ENCODE assay signal across 28 cellular contexts in genomic region chr2:102059151-102059550, GRCh38.
DNase-seq lines count a peak whose midpoint lies in the region; ATAC-seq and TF ChIP-seq lines count a peak whose summit lies in the region.
"Had no signal": no experiment of that assay in that cellular context is flagged by ENCODE, and none has a peak within 500 bp of the region (broad histone marks: within the 10 kb centered on the region; RNA-seq: fewer than 3 reads in every experiment).

No MANE protein-coding gene starts in this region.

- H3K9ac ChIP-seq in IMR-90 (ENCODE audit: low read depth, low read length), result no peak overlapping the region
- H3K9ac ChIP-seq in mammary epithelial cell (ENCODE audit: insufficient read depth, low read length), result no peak overlapping the region

- peaks cover 0 to 3% (median 0%) of the 10 kb centered on the region in 5 donors for H3K27me3 Mint-ChIP-seq in naive thymus-derived CD4-positive, alpha-beta T cell
- H3K27me3 Mint-ChIP-seq: activated CD4-positive, alpha-beta T cell treated with anti-CD3 and anti-CD28 coated beads, Interleukin-2, amount 10 ng/mL, durations not matched to agents 7 days and 5 days; activated naive CD4-positive, alpha-beta T cell treated with anti-CD3 and anti-CD28 coated beads, Interleukin-2, amount 10 ng/mL, durations not matched to agents 7 days and 5 days had no signal

- H2AK5ac ChIP-seq in IMR-90 (ENCODE audit: low read depth, low read length), result peak overlapping the region; percentile 61; the same call in 1 of the 2 replicates

- TF ChIP-seq POLR2A in IMR-90 (IDR thresholded peaks at IDR 0.05; ENCODE audit: low read depth, low read length) (no peak), right lobe of liver (IDR thresholded peaks at IDR 0.05) (no peak), suprapubic skin (IDR thresholded peaks at IDR 0.05) (no peak)

- no peak overlapping the region for H2AK9ac ChIP-seq in IMR-90 (replicated peaks; ENCODE audit: low read depth, low read length, poor library complexity)

- H4K5ac ChIP-seq in IMR-90 (ENCODE audit: low read depth, low read length), result no peak overlapping the region; the same call in 1 of the 2 replicates

- BruUV-seq in IMR-90 (replicated peaks; lab: Mats Ljungman, UMichigan) (no TSS peak), mammary epithelial cell (replicated peaks; lab: Mats Ljungman, UMichigan) (no TSS peak)

- TF ChIP-seq RAD21 in IMR-90 (IDR thresholded peaks at IDR 0.05; ENCODE audit: low read length), result no peak

- H4K8ac ChIP-seq in IMR-90 (ENCODE audit: low read depth in 2 of 2, low read length in 2 of 2), result no peak overlapping the region; a peak in 1 of 4 replicates

- in situ Hi-C loops in IMR-90 (cut with MboI; ENCODE audit: low sequenced_read_pairs), result no loop called here
- in situ Hi-C loops in mammary epithelial cell (cut with MboI; ENCODE audit: low sequenced_read_pairs in 2 of 2), result no loop called here

- H3K79me2 ChIP-seq in mammary epithelial cell (ENCODE audit: insufficient read depth, low read length), result no peaks in the 10 kb centered on the region

- no peak overlapping the region; the same call in 1 of the 2 replicates for H3K4ac ChIP-seq in IMR-90 (ENCODE audit: low read depth, low read length)

- H3K9me3 ChIP-seq in IMR-90 (ENCODE audit: control insufficient read depth, insufficient read depth, low read length) (no peaks in the 10 kb centered on the region), mammary epithelial cell (replicated peaks; ENCODE audit: insufficient read depth, low read length) (no peaks in the 10 kb centered on the region), right lobe of liver (no peaks in the 10 kb centered on the region), suprapubic skin (no peaks in the 10 kb centered on the region)
- no peaks in the 10 kb centered on the region for H3K9me3 ChIP-seq in naive thymus-derived CD4-positive, alpha-beta T cell (ENCODE audit: control insufficient read depth in 2 of 3, low read length in 3 of 3)
- H3K9me3 ChIP-seq: psoas muscle, SJCRH30 had no signal

- 100% methylated on average over 1 of the region's 1 CpG; no CpG with 5 or more reads in 1 of the 2 experiments for WGBS in IMR-90 (ENCODE audit: extremely low coverage in 2 of 2, insufficient read length in 1 of 2), 2 experiments
- 0% methylated on average over 1 of the region's 1 CpG for WGBS in mammary epithelial cell (ENCODE audit: low coverage, missing lambda C conversion rate)
- WGBS in right lobe of liver (ENCODE audit: insufficient coverage, low coverage, low lambda C conversion rate, missing lambda C conversion rate), result 23% methylated on average over 1 of the region's 1 CpG
- WGBS in suprapubic skin, result 57% methylated on average over 1 of the region's 1 CpG

- H3K14ac ChIP-seq in IMR-90 (replicated peaks; ENCODE audit: low read depth, low read length), result 0 out of 2 replicates have a peak overlapping the region, but pooled peaks have one; percentile 20

- 0 out of 3 replicates have a peak overlapping the region, but pooled peaks have one; percentile 46 for H2BK15ac ChIP-seq in IMR-90 (ENCODE audit: low read depth, low read length)

- no peak overlapping the region for H3K23ac ChIP-seq in IMR-90 (ENCODE audit: low read depth, low read length)

- no peak overlapping the region for H2BK5ac ChIP-seq in IMR-90 (ENCODE audit: low read depth, low read length, poor library complexity, severe bottlenecking)

- peak overlapping the region; percentile 13; the same call in 1 of the 2 replicates for H3K18ac ChIP-seq in IMR-90 (ENCODE audit: low read depth, low read length)

- intact Hi-C loops in IMR-90 (cut with micrococcal nuclease) (no loop called here), mammary epithelial cell (cut with micrococcal nuclease) (no loop called here), right lobe of liver (cut with DNase I) (no loop called here)
- intact Hi-C loops in naive thymus-derived CD4-positive, alpha-beta T cell (cut with micrococcal nuclease), result no loop called here

- POLR2A ChIA-PET in IMR-90 (lab: Charles Lee; ENCODE audit: unreplicated experiment), result no interaction called here
- POLR2A ChIA-PET in naive thymus-derived CD4-positive, alpha-beta T cell (lab: Charles Lee), result no interaction called here

- H3K27ac ChIP-seq in IMR-90 (ENCODE audit: insufficient read depth, low read length) (no peak overlapping the region), mammary epithelial cell (ENCODE audit: insufficient read depth, low read depth, low read length) (no peak overlapping the region), right lobe of liver (peak overlapping the region in 2 of 3 donors; percentile 82 to 91), suprapubic skin (peak overlapping the region; percentile 78)
- H3K27ac ChIP-seq in naive thymus-derived CD4-positive, alpha-beta T cell (ENCODE audit: low read depth, low read length), result no peak overlapping the region
- H3K27ac ChIP-seq: C4-2B, psoas muscle, SJCRH30 had no signal

- no peaks in the 10 kb centered on the region for H3K9me3 Mint-ChIP-seq in naive thymus-derived CD4-positive, alpha-beta T cell
- H3K9me3 Mint-ChIP-seq: activated CD4-positive, alpha-beta T cell treated with anti-CD3 and anti-CD28 coated beads, Interleukin-2, amount 10 ng/mL, durations not matched to agents 7 days and 5 days; activated naive CD4-positive, alpha-beta T cell treated with anti-CD3 and anti-CD28 coated beads, Interleukin-2, amount 10 ng/mL, durations not matched to agents 7 days and 5 days; activated T-cell treated with anti-CD3 and anti-CD28 coated beads, Interleukin-2, amount 50 U/mL, for 72 hours; immature natural killer cell; naive B cell; stimulated activated naive CD8-positive, alpha-beta T cell treated with anti-CD3 and anti-CD28 coated beads, Interleukin-15, Interleukin-2, amounts not matched to agents 100 ng/mL and 50 ng/mL, for 24 hours; type B pancreatic cell had no signal

- H3K9me1 ChIP-seq in IMR-90 (ENCODE audit: insufficient read depth, low read length), result peaks cover 15% of the 10 kb centered on the region

- ATAC-seq in IMR-90 (ENCODE audit: low read depth) (no peak), right lobe of liver (peak in 1 of 4 donors; percentile 1)
- no peak for ATAC-seq in naive thymus-derived CD4-positive, alpha-beta T cell
- ATAC-seq: activated T-cell treated with anti-CD3 and anti-CD28 coated beads, Interleukin-2, amount 50 U/mL, for 72 hours; psoas muscle had no signal

- no peak overlapping the region for H3K27ac Mint-ChIP-seq in naive thymus-derived CD4-positive, alpha-beta T cell
- H3K27ac Mint-ChIP-seq: activated CD4-positive, alpha-beta T cell treated with anti-CD3 and anti-CD28 coated beads, Interleukin-2, amount 10 ng/mL, durations not matched to agents 7 days and 5 days; activated naive CD4-positive, alpha-beta T cell treated with anti-CD3 and anti-CD28 coated beads, Interleukin-2, amount 10 ng/mL, durations not matched to agents 7 days and 5 days; immature natural killer cell; naive B cell; stimulated activated naive CD8-positive, alpha-beta T cell treated with anti-CD3 and anti-CD28 coated beads, Interleukin-15, Interleukin-2, amounts not matched to agents 100 ng/mL and 50 ng/mL, for 24 hours; type B pancreatic cell had no signal

- no peak overlapping the region for H3K4me3 Mint-ChIP-seq in naive thymus-derived CD4-positive, alpha-beta T cell
- H3K4me3 Mint-ChIP-seq: activated CD4-positive, alpha-beta T cell treated with anti-CD3 and anti-CD28 coated beads, Interleukin-2, amount 10 ng/mL, durations not matched to agents 7 days and 5 days; activated naive CD4-positive, alpha-beta T cell treated with anti-CD3 and anti-CD28 coated beads, Interleukin-2, amount 10 ng/mL, durations not matched to agents 7 days and 5 days; activated T-cell treated with anti-CD3 and anti-CD28 coated beads, Interleukin-2, amount 50 U/mL, for 72 hours; immature natural killer cell; naive B cell; stimulated activated naive CD8-positive, alpha-beta T cell treated with anti-CD3 and anti-CD28 coated beads, Interleukin-15, Interleukin-2, amounts not matched to agents 100 ng/mL and 50 ng/mL, for 24 hours; type B pancreatic cell had no signal

- dilution Hi-C loops in IMR-90 (cut with HindIII; ENCODE audit: low sequenced_read_pairs, unreplicated experiment) (no loop called here), mammary epithelial cell (cut with HindIII; ENCODE audit: low sequenced_read_pairs) (no loop called here)

- H2AFZ ChIP-seq in IMR-90 (replicated peaks; ENCODE audit: low read length, poor library complexity) (no peak overlapping the region), mammary epithelial cell (ENCODE audit: low read depth, low read length) (peak overlapping the region; percentile 39)

- no peak overlapping the region for H2BK120ac ChIP-seq in IMR-90 (ENCODE audit: low read depth, low read length)

- H3K79me1 ChIP-seq in IMR-90 (ENCODE audit: low read depth in 1 of 2, low read length in 2 of 2), result no peaks in the 10 kb centered on the region

- H4K20me1 ChIP-seq in IMR-90 (ENCODE audit: insufficient read depth, low read length) (no peaks in the 10 kb centered on the region), mammary epithelial cell (ENCODE audit: insufficient read depth, low read length) (no peaks in the 10 kb centered on the region)

- H3K36me3 ChIP-seq in IMR-90 (ENCODE audit: control insufficient read depth, insufficient read depth, low read length) (no peaks in the 10 kb centered on the region), mammary epithelial cell (ENCODE audit: insufficient read depth, low read length) (no peaks in the 10 kb centered on the region), right lobe of liver (no peaks in the 10 kb centered on the region), suprapubic skin (no peaks in the 10 kb centered on the region)
- H3K36me3 ChIP-seq in naive thymus-derived CD4-positive, alpha-beta T cell (ENCODE audit: control insufficient read depth in 2 of 3, insufficient read depth in 3 of 3, low read length in 3 of 3), result no peaks in the 10 kb centered on the region
- H3K36me3 ChIP-seq: SJCRH30 had no signal

- TF ChIP-seq CTCF in IMR-90 (conservative IDR thresholded peaks at IDR 0.05; ENCODE audit: low read depth, low read length), result no peak
- no peak for TF ChIP-seq CTCF in mammary epithelial cell (conservative IDR thresholded peaks at IDR 0.05 in 1 of 2, IDR thresholded peaks at IDR 0.05 in 1 of 2; ENCODE audit: extremely low read depth in 1 of 2, insufficient read depth in 1 of 2, low read depth in 1 of 2, low read length in 2 of 2)
- TF ChIP-seq CTCF in right lobe of liver (IDR thresholded peaks at IDR 0.05), result no peak
- TF ChIP-seq CTCF in suprapubic skin (IDR thresholded peaks at IDR 0.05), result no peak

- H3K36me3 Mint-ChIP-seq in naive thymus-derived CD4-positive, alpha-beta T cell, result no peaks in the 10 kb centered on the region
- H3K36me3 Mint-ChIP-seq: activated naive CD4-positive, alpha-beta T cell treated with anti-CD3 and anti-CD28 coated beads, Interleukin-2, amount 10 ng/mL, durations not matched to agents 7 days and 5 days; immature natural killer cell; naive B cell; type B pancreatic cell had no signal

- peak overlapping the region; percentile 50; the same call in 1 of the 2 replicates for H4K91ac ChIP-seq in IMR-90 (ENCODE audit: insufficient read depth, low read depth, low read length)

- H3K56ac ChIP-seq in IMR-90 (ENCODE audit: extremely low read depth, insufficient read depth, low read length), result no peak overlapping the region

- CTCF ChIA-PET in IMR-90 (lab: Yijun Ruan, JAX) (no interaction called here), mammary epithelial cell (lab: Charles Lee; ENCODE audit: low non-redundant PET) (no interaction called here)
- CTCF ChIA-PET in naive thymus-derived CD4-positive, alpha-beta T cell (lab: Charles Lee), result no interaction called here

- DNase-seq in IMR-90 (no peak), mammary epithelial cell (no peak), right lobe of liver (no peak), suprapubic skin (ENCODE audit: low spot score in 2 of 2) (peak; percentile 77 to 78), H4 (ENCODE audit: low spot score) (no peak), NCI-H1092 treated with DMSO at 0.1 percent for 48 hours (lab: John Stamatoyannopoulos, UW) (no peak)
- DNase-seq in naive thymus-derived CD4-positive, alpha-beta T cell, result no peak
- DNase-seq in NK-92 treated with Interleukin-12 subunit alpha and Interleukin-12 subunit beta, amount 100 ng/mL, for 24 hours (lab: John Stamatoyannopoulos, UW), result no peak
- DNase-seq: activated CD4-positive, alpha-beta T cell treated with anti-CD3 and anti-CD28 coated beads, Interleukin-2, amount 10 ng/mL, durations not matched to agents 7 days and 5 days; activated naive CD4-positive, alpha-beta T cell treated with anti-CD3 and anti-CD28 coated beads, Interleukin-2, amount 10 ng/mL, durations not matched to agents 7 days and 5 days; activated T-cell treated with anti-CD3 and anti-CD28 coated beads, Interleukin-2, amount 50 U/mL, for 72 hours; Calu3; effector memory CD4-positive, alpha-beta T cell; erythroblast; GOT3; hypothalamus; immature natural killer cell; naive B cell; NCI-H1417; NCI-H2081; NCI-H345; NCI-H748 treated with DMSO at 0.1 percent for 48 hours; nucleus accumbens; psoas muscle; SJCRH30 had no signal

- H3K27me3 ChIP-seq in IMR-90 (ENCODE audit: control insufficient read depth, insufficient read depth, low read length), result no peaks in the 10 kb centered on the region
- no peaks in the 10 kb centered on the region for H3K27me3 ChIP-seq in mammary epithelial cell (ENCODE audit: insufficient read depth, low read length)
- no peaks in the 10 kb centered on the region for H3K27me3 ChIP-seq in right lobe of liver
- no peaks in the 10 kb centered on the region for H3K27me3 ChIP-seq in suprapubic skin
- H3K27me3 ChIP-seq in naive thymus-derived CD4-positive, alpha-beta T cell (ENCODE audit: control insufficient read depth in 2 of 2, insufficient read depth in 2 of 2, low read length in 2 of 2), result no peaks in the 10 kb centered on the region
- H3K27me3 ChIP-seq: SJCRH30 had no signal

- H3K4me1 Mint-ChIP-seq in naive thymus-derived CD4-positive, alpha-beta T cell, result peaks cover 0 to 21% (median 6%) of the 10 kb centered on the region in 7 donors
- H3K4me1 Mint-ChIP-seq: immature natural killer cell, naive B cell had no signal

- H3K4me3 ChIP-seq in IMR-90 (ENCODE audit: insufficient read depth, low read depth, low read length), result no peak overlapping the region
- H3K4me3 ChIP-seq in mammary epithelial cell (replicated peaks in 1 of 3; ENCODE audit: insufficient read depth in 1 of 3, low read depth in 2 of 3, low read length in 3 of 3), result no peak overlapping the region
- no peak overlapping the region for H3K4me3 ChIP-seq in right lobe of liver
- H3K4me3 ChIP-seq in suprapubic skin, result no peak overlapping the region
- H3K4me3 ChIP-seq in naive thymus-derived CD4-positive, alpha-beta T cell (ENCODE audit: low read length), result no peak overlapping the region
- H3K4me3 ChIP-seq: psoas muscle, SJCRH30 had no signal

- H3K4me2 ChIP-seq in IMR-90 (ENCODE audit: low read depth, low read length) (no peak overlapping the region), mammary epithelial cell (ENCODE audit: insufficient read depth, low read depth, low read length) (no peak overlapping the region)

- no peak overlapping the region for H2BK20ac ChIP-seq in IMR-90 (ENCODE audit: low read depth, low read length)

- H3K4me1 ChIP-seq in IMR-90 (ENCODE audit: control insufficient read depth, insufficient read depth, low read length) (peaks cover 23% of the 10 kb centered on the region), mammary epithelial cell (ENCODE audit: insufficient read depth, low read length) (peaks cover 14% of the 10 kb centered on the region), right lobe of liver (peaks cover 0 to 75% (median 23%) of the 10 kb centered on the region in 4 donors), suprapubic skin (peaks cover 80% of the 10 kb centered on the region)
- H3K4me1 ChIP-seq in naive thymus-derived CD4-positive, alpha-beta T cell (ENCODE audit: control insufficient read depth in 2 of 2, insufficient read depth in 2 of 2, low read length in 2 of 2), result no peaks in the 10 kb centered on the region
- H3K4me1 ChIP-seq: SJCRH30 had no signal

- TF ChIP-seq EP300 in suprapubic skin (IDR thresholded peaks at IDR 0.05), result no peak

Comparison
In these comparisons a context has a peak if more than half of its experiments do, and no peak if none do; other contexts are left out.
1. DNase-seq: peak in suprapubic skin (2 of 2); none in IMR-90 (single experiment), mammary epithelial cell (single experiment), right lobe of liver (0 of 3), H4 (single experiment), NCI-H1092 treated with DMSO at 0.1 percent for 48 hours (single experiment), naive thymus-derived CD4-positive, alpha-beta T cell (0 of 9) and NK-92 treated with Interleukin-12 subunit alpha and Interleukin-12 subunit beta, amount 100 ng/mL, for 24 hours (single experiment).
2. H3K27ac ChIP-seq: peak in right lobe of liver (2 of 3) and suprapubic skin (single experiment); none in IMR-90 (single experiment), mammary epithelial cell (single experiment) and naive thymus-derived CD4-positive, alpha-beta T cell (single experiment).